Comparison of ENCODE assay signal across 1 cellular context in genomic region chr15:23823508-23823907, GRCh38.
TF ChIP-seq lines count a peak whose summit lies in the region.

No MANE protein-coding gene starts in this region.

TF ChIP-seq in GM23338, 12 proteins besides CTCF, POLR2A, EP300 and RAD21 (continued from another document):
- no peak for TF ChIP-seq ZNF462 (CRISPR knock-in tag; IDR thresholded peaks at IDR 0.05)
- no peak for TF ChIP-seq REST (IDR thresholded peaks at IDR 0.05; ENCODE audit: unreplicated experiment)
- no peak for TF ChIP-seq ZNF331 (CRISPR knock-in tag; IDR thresholded peaks at IDR 0.05; ENCODE audit: low read depth)
TF ChIP-seq in GM23338: peak in this region for 0.
